Comparison of ENCODE assay signal across 9 cellular contexts in the genomic region with DNA sequence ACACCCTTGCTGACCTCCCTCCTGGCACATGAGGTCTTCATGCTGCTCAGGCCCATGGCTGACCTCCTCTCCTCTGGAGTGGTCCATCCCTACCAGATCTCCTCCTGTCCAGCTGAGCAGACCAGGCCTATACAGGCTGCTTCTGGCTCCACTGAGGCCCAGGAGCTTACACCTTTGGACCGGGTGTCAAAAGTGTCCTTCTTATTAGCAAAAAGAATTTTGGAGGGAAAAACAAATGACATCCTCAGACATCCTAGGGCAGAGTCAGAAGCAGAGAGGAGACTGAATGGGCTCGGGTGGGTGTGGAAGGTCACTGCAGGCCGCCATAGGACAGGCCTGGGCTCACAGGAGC. TPM values are rescaled to one million over a fixed set of nuclear protein-coding genes. Genes with fewer than 3 reads are reported as not detected.
DNase-seq lines count a peak whose midpoint lies in the region; ATAC-seq and TF ChIP-seq lines count a peak whose summit lies in the region.
"Had no signal": no experiment of that assay in that cellular context is flagged by ENCODE, and none has a peak within 500 bp of the region (broad histone marks: within the 10 kb centered on the region; RNA-seq: fewer than 3 reads in every experiment).

No MANE protein-coding gene starts in this region.

- H3K27ac Mint-ChIP-seq in activated CD8-positive, alpha-beta memory T cell treated with anti-CD3 and anti-CD28 coated beads, Interleukin-2, amount 10 ng/mL, durations not matched to agents 7 days and 5 days, result peak overlapping the region; percentile 79
- H3K27ac Mint-ChIP-seq in activated naive CD8-positive, alpha-beta T cell treated with anti-CD3 and anti-CD28 coated beads, Interleukin-2, amount 50 U/mL, for 24 hours, result peak overlapping the region; percentile 65

- DNase-seq in activated CD8-positive, alpha-beta memory T cell treated with anti-CD3 and anti-CD28 coated beads, Interleukin-2, amount 10 ng/mL, durations not matched to agents 7 days and 5 days, result no peak
- no peak for DNase-seq in activated CD8-positive, alpha-beta memory T cell treated with anti-CD3 and anti-CD28 coated beads, Interleukin-2, amount 50 U/mL, for 4 hours
- no peak for DNase-seq in activated naive CD8-positive, alpha-beta T cell treated with anti-CD3 and anti-CD28 coated beads, Interleukin-2, amount 50 U/mL, for 24 hours
- DNase-seq in lung (ENCODE audit: low spot score) (no peak), thoracic aorta (ENCODE audit: low spot score) (no peak), MG63 (no peak)
- DNase-seq in stimulated activated CD8-positive, alpha-beta memory T cell treated with anti-CD3 and anti-CD28 coated beads, Interleukin-4, amount 100 ng/mL, for 48 hours, result no peak

- no peaks in the 10 kb centered on the region for H3K36me3 ChIP-seq in lung (ENCODE audit: control insufficient read depth in 2 of 2, insufficient read depth in 2 of 2, low read length in 2 of 2)
- H3K36me3 ChIP-seq in thoracic aorta, result no peaks in the 10 kb centered on the region
- no peaks in the 10 kb centered on the region for H3K36me3 ChIP-seq in MG63
- H3K36me3 ChIP-seq: BE2C had no signal

- H3K4me3 ChIP-seq in lung (no peak overlapping the region), thoracic aorta (peak overlapping the region; percentile 64), MG63 (no peak overlapping the region)

- no peaks in the 10 kb centered on the region for H3K27me3 Mint-ChIP-seq in activated CD8-positive, alpha-beta memory T cell treated with anti-CD3 and anti-CD28 coated beads, Interleukin-2, amount 10 ng/mL, durations not matched to agents 7 days and 5 days
- H3K27me3 Mint-ChIP-seq in activated naive CD8-positive, alpha-beta T cell treated with anti-CD3 and anti-CD28 coated beads, Interleukin-2, amount 50 U/mL, for 24 hours, result no peaks in the 10 kb centered on the region

- CTCF ChIA-PET in activated CD8-positive, alpha-beta memory T cell treated with anti-CD3 and anti-CD28 coated beads, Interleukin-2, amount 10 ng/mL, durations not matched to agents 7 days and 5 days (lab: Charles Lee), result interaction anchor here (1.4 to 5.8 kb wide), 4 partner anchors 8 to 269 kb away, joined by 4 to 139 read pairs (median 24); no protein-coding TSS in a partner anchor

- 78 to 79% methylated on average over 3 of the region's 3 CpGs for WGBS in lung, 2 donors

- H3K4me1 ChIP-seq in lung (ENCODE audit: control insufficient read depth in 2 of 2, insufficient read depth in 2 of 2, low read length in 2 of 2) (peaks cover 0 to 8% of the 10 kb centered on the region in 2 donors), thoracic aorta (ENCODE audit: control insufficient read depth in 1 of 2, low read depth in 2 of 2) (peaks cover 10 to 21% of the 10 kb centered on the region in 2 donors)

- ATAC-seq in activated CD8-positive, alpha-beta memory T cell treated with anti-CD3 and anti-CD28 coated beads, Interleukin-2, amount 10 ng/mL, durations not matched to agents 7 days and 5 days, result no peak
- no peak for ATAC-seq in activated naive CD8-positive, alpha-beta T cell treated with anti-CD3 and anti-CD28 coated beads, Interleukin-2, amount 50 U/mL, for 24 hours
- ATAC-seq in lung (ENCODE audit: insufficient read depth, low FRiP score) (no peak), thoracic aorta (ENCODE audit: insufficient number of reproducible peaks, low FRiP score, low read depth) (no peak), GM18502 (IDR thresholded peaks at IDR 0.05; ENCODE audit: poor library complexity, unreplicated experiment) (no peak)

- H3K4me3 Mint-ChIP-seq in activated CD8-positive, alpha-beta memory T cell treated with anti-CD3 and anti-CD28 coated beads, Interleukin-2, amount 10 ng/mL, durations not matched to agents 7 days and 5 days, result peak overlapping the region; percentile 76
- H3K4me3 Mint-ChIP-seq in activated naive CD8-positive, alpha-beta T cell treated with anti-CD3 and anti-CD28 coated beads, Interleukin-2, amount 50 U/mL, for 24 hours, result no peak overlapping the region

- H3K4me1 Mint-ChIP-seq in activated CD8-positive, alpha-beta memory T cell treated with anti-CD3 and anti-CD28 coated beads, Interleukin-2, amount 10 ng/mL, durations not matched to agents 7 days and 5 days, result peaks cover 28% of the 10 kb centered on the region
- H3K4me1 Mint-ChIP-seq in activated naive CD8-positive, alpha-beta T cell treated with anti-CD3 and anti-CD28 coated beads, Interleukin-2, amount 50 U/mL, for 24 hours, result peaks cover 28% of the 10 kb centered on the region

- no peaks in the 10 kb centered on the region for H3K9me3 Mint-ChIP-seq in activated CD8-positive, alpha-beta memory T cell treated with anti-CD3 and anti-CD28 coated beads, Interleukin-2, amount 10 ng/mL, durations not matched to agents 7 days and 5 days (ENCODE audit: low read depth)
- no peaks in the 10 kb centered on the region for H3K9me3 Mint-ChIP-seq in activated naive CD8-positive, alpha-beta T cell treated with anti-CD3 and anti-CD28 coated beads, Interleukin-2, amount 50 U/mL, for 24 hours

- H3K9me3 ChIP-seq in lung (ENCODE audit: control insufficient read depth in 2 of 2, insufficient read depth in 1 of 2, low read length in 1 of 2) (no peaks in the 10 kb centered on the region), thoracic aorta (no peaks in the 10 kb centered on the region), MG63 (no peaks in the 10 kb centered on the region)
- H3K9me3 ChIP-seq: BE2C had no signal

- H3K27me3 ChIP-seq in lung (ENCODE audit: control insufficient read depth, insufficient read depth), result no peaks in the 10 kb centered on the region
- H3K27me3 ChIP-seq in thoracic aorta (replicated peaks; ENCODE audit: insufficient read depth), result no peaks in the 10 kb centered on the region
- no peaks in the 10 kb centered on the region for H3K27me3 ChIP-seq in MG63
- H3K27me3 ChIP-seq: BE2C had no signal

- no peak for TF ChIP-seq CTCF in lung (IDR thresholded peaks at IDR 0.05; ENCODE audit: control extremely low read depth, extremely low read depth)
- TF ChIP-seq CTCF in thoracic aorta (IDR thresholded peaks at IDR 0.05), result no peak

- H3K36me3 Mint-ChIP-seq in activated CD8-positive, alpha-beta memory T cell treated with anti-CD3 and anti-CD28 coated beads, Interleukin-2, amount 10 ng/mL, durations not matched to agents 7 days and 5 days, result no peaks in the 10 kb centered on the region
- no peaks in the 10 kb centered on the region for H3K36me3 Mint-ChIP-seq in activated naive CD8-positive, alpha-beta T cell treated with anti-CD3 and anti-CD28 coated beads, Interleukin-2, amount 50 U/mL, for 24 hours (ENCODE audit: low read depth)

- H3K27ac ChIP-seq in lung (ENCODE audit: low read depth in 1 of 2, low read length in 1 of 2) (peak overlapping the region; percentile 78 to 98), thoracic aorta (peak overlapping the region; percentile 63 to 84)

RNA-seq across cellular contexts. Expression of gene WSB1, which starts 38.1 kb away (rescaled TPM):
- 100 to 1,000 TPM; 109 to 177 TPM for total RNA-seq in activated CD8-positive, alpha-beta memory T cell treated with anti-CD3 and anti-CD28 coated beads, Interleukin-2, amount 10 ng/mL, durations not matched to agents 7 days and 5 days
- total RNA-seq in lung (100 to 1,000 TPM; 318 to 748 TPM), thoracic aorta (100 to 1,000 TPM; 214 to 284 TPM)
- polyA plus RNA-seq in lung, result 100 to 1,000 TPM; 181 to 218 TPM
- 46.4 and 76.4 TPM in 2 replicates for total RNA-seq in MG63 (2014; rRNA removed; shearing (Covaris generic); ENCODE audit: low replicate concordance)
